In genomic region chr7:28747854-28748253, GRCh38 we compare ENCODE assay signal across 1 cellular context.
TF ChIP-seq lines count a peak whose summit lies in the region.

No MANE protein-coding gene starts in this region.

TF ChIP-seq in GM23338, 12 proteins besides CTCF, POLR2A, EP300 and RAD21 (continued from another document):
- TF ChIP-seq, protein P1, sequence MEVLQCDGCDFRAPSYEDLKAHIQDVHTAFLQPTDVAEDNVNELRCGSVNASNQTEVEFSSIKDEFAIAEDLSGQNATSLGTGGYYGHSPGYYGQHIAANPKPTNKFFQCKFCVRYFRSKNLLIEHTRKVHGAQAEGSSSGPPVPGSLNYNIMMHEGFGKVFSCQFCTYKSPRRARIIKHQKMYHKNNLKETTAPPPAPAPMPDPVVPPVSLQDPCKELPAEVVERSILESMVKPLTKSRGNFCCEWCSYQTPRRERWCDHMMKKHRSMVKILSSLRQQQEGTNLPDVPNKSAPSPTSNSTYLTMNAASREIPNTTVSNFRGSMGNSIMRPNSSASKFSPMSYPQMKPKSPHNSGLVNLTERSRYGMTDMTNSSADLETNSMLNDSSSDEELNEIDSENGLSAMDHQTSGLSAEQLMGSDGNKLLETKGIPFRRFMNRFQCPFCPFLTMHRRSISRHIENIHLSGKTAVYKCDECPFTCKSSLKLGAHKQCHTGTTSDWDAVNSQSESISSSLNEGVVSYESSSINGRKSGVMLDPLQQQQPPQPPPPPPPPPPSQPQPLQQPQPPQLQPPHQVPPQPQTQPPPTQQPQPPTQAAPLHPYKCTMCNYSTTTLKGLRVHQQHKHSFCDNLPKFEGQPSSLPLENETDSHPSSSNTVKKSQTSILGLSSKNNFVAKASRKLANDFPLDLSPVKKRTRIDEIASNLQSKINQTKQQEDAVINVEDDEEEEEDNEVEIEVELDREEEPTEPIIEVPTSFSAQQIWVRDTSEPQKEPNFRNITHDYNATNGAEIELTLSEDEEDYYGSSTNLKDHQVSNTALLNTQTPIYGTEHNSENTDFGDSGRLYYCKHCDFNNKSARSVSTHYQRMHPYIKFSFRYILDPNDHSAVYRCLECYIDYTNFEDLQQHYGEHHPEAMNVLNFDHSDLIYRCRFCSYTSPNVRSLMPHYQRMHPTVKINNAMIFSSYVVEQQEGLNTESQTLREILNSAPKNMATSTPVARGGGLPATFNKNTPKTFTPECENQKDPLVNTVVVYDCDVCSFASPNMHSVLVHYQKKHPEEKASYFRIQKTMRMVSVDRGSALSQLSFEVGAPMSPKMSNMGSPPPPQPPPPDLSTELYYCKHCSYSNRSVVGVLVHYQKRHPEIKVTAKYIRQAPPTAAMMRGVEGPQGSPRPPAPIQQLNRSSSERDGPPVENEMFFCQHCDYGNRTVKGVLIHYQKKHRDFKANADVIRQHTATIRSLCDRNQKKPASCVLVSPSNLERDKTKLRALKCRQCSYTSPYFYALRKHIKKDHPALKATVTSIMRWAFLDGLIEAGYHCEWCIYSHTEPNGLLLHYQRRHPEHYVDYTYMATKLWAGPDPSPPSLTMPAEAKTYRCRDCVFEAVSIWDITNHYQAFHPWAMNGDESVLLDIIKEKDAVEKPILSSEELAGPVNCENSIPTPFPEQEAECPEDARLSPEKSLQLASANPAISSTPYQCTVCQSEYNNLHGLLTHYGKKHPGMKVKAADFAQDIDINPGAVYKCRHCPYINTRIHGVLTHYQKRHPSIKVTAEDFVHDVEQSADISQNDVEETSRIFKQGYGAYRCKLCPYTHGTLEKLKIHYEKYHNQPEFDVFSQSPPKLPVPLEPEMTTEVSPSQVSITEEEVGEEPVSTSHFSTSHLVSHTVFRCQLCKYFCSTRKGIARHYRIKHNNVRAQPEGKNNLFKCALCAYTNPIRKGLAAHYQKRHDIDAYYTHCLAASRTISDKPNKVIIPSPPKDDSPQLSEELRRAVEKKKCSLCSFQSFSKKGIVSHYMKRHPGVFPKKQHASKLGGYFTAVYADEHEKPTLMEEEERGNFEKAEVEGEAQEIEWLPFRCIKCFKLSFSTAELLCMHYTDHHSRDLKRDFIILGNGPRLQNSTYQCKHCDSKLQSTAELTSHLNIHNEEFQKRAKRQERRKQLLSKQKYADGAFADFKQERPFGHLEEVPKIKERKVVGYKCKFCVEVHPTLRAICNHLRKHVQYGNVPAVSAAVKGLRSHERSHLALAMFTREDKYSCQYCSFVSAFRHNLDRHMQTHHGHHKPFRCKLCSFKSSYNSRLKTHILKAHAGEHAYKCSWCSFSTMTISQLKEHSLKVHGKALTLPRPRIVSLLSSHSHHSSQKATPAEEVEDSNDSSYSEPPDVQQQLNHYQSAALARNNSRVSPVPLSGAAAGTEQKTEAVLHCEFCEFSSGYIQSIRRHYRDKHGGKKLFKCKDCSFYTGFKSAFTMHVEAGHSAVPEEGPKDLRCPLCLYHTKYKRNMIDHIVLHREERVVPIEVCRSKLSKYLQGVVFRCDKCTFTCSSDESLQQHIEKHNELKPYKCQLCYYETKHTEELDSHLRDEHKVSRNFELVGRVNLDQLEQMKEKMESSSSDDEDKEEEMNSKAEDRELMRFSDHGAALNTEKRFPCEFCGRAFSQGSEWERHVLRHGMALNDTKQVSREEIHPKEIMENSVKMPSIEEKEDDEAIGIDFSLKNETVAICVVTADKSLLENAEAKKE (CRISPR knock-in tag; IDR thresholded peaks at IDR 0.05) = no peak
- TF ChIP-seq EZH2 (IDR thresholded peaks at IDR 0.05; ENCODE audit: low read depth, unreplicated experiment) (no peak), ZNF114 (CRISPR knock-in tag; IDR thresholded peaks at IDR 0.05) (no peak), NANOG (IDR thresholded peaks at IDR 0.05; ENCODE audit: borderline replicate concordance) (no peak), CREB1 (CRISPR knock-in tag; IDR thresholded peaks at IDR 0.05; ENCODE audit: low read depth) (no peak), ZNF331 (CRISPR knock-in tag; IDR thresholded peaks at IDR 0.05; ENCODE audit: low read depth) (no peak), EZH2phosphoT487 (IDR thresholded peaks at IDR 0.05; ENCODE audit: unreplicated experiment) (no peak), JUNB (IDR thresholded peaks at IDR 0.05; ENCODE audit: unreplicated experiment) (no peak), STAT1 (IDR thresholded peaks at IDR 0.05; ENCODE audit: unreplicated experiment) (no peak), ETS1 (IDR thresholded peaks at IDR 0.05) (no peak), POLR2AphosphoS5 (IDR thresholded peaks at IDR 0.05; ENCODE audit: low read depth) (no peak)
